Comparison of ENCODE assay signal across 9 cellular contexts in genomic region chr1:184890539-184890973, GRCh38.
DNase-seq lines count a peak whose midpoint lies in the region; ATAC-seq, FAIRE-seq and TF ChIP-seq lines count a peak whose summit lies in the region.
"Had no signal": no experiment of that assay in that cellular context is flagged by ENCODE, and none has a peak within 500 bp of the region (broad histone marks: within the 10 kb centered on the region; RNA-seq: fewer than 3 reads in every experiment).

No MANE protein-coding gene starts in this region.

- H2AFZ ChIP-seq in astrocyte (ENCODE audit: low read depth, low read length) (no peak overlapping the region), neural progenitor cell (replicated peaks) (no peak overlapping the region)

- no peaks in the 10 kb centered on the region for H3K79me2 ChIP-seq in astrocyte (ENCODE audit: insufficient read depth, low read length)
- H3K79me2 ChIP-seq in neural progenitor cell (ENCODE audit: low read depth), result no peaks in the 10 kb centered on the region

- H3K27me3 ChIP-seq in astrocyte (ENCODE audit: insufficient read depth, low read length), result no peaks in the 10 kb centered on the region
- H3K27me3 ChIP-seq in neural progenitor cell, result no peaks in the 10 kb centered on the region

- peak overlapping the region; percentile 40 for H3K4me2 ChIP-seq in astrocyte (ENCODE audit: low read length)
- no peak overlapping the region for H3K4me2 ChIP-seq in neural progenitor cell

- H3K4me1 Mint-ChIP-seq in astrocyte (ENCODE audit: low read depth, unreplicated experiment) (peaks cover 25% of the 10 kb centered on the region), memory B cell (peaks cover 13% of the 10 kb centered on the region), neural progenitor cell (peaks cover 10% of the 10 kb centered on the region)

- no peak for ATAC-seq in memory B cell (ENCODE audit: low read depth)

- no peaks in the 10 kb centered on the region for H3K36me3 ChIP-seq in astrocyte (ENCODE audit: insufficient read depth, low read length)
- H3K36me3 ChIP-seq in kidney (ENCODE audit: control insufficient read depth in 1 of 2, insufficient read depth in 2 of 2, low read length in 2 of 2), result no peaks in the 10 kb centered on the region
- no peaks in the 10 kb centered on the region for H3K36me3 ChIP-seq in neural progenitor cell

- no peaks in the 10 kb centered on the region for H3F3A ChIP-seq in neural progenitor cell (ENCODE audit: low read depth)

- H3K9me3 ChIP-seq in astrocyte (ENCODE audit: insufficient read depth, low read depth, low read length), result no peaks in the 10 kb centered on the region
- H3K9me3 ChIP-seq in kidney (ENCODE audit: control insufficient read depth in 1 of 2, low read length in 2 of 2), result no peaks in the 10 kb centered on the region
- H3K9me3 ChIP-seq in neural progenitor cell (ENCODE audit: low read depth), result no peaks in the 10 kb centered on the region

- H3K9ac ChIP-seq in astrocyte (ENCODE audit: low read length) (peak overlapping the region; percentile 33), kidney (ENCODE audit: low read length in 2 of 2) (no peak overlapping the region), neural progenitor cell (no peak overlapping the region)

- H4K20me1 ChIP-seq in astrocyte (ENCODE audit: insufficient read depth, low read length) (no peaks in the 10 kb centered on the region), neural progenitor cell (ENCODE audit: low read depth) (no peaks in the 10 kb centered on the region)

- H3K27me3 Mint-ChIP-seq in astrocyte (ENCODE audit: low read depth, unreplicated experiment) (no peaks in the 10 kb centered on the region), memory B cell (no peaks in the 10 kb centered on the region), neural progenitor cell (ENCODE audit: insufficient read depth, low read depth) (peaks cover 7% of the 10 kb centered on the region)

- FAIRE-seq in astrocyte (lab: Jason Lieb, UNC) (peak; percentile 20), kidney (lab: Jason Lieb, UNC) (no peak)

- TF ChIP-seq CTCF in astrocyte (IDR thresholded peaks at IDR 0.05; ENCODE audit: insufficient read depth, low read depth, low read length) (no peak), kidney (IDR thresholded peaks at IDR 0.05; ENCODE audit: borderline replicate concordance, extremely low read depth, insufficient read depth) (no peak), neural progenitor cell (IDR thresholded peaks at IDR 0.05) (no peak)

- DNase-seq in stimulated activated CD4-positive, alpha-beta T cell treated with anti-CD3 and anti-CD28 coated beads, Interleukin-2, amount 100 ng/mL, for 24 hours, result peak; percentile 11 to 42
- no peak for DNase-seq in stimulated activated CD4-positive, alpha-beta T cell treated with anti-CD3 and anti-CD28 coated beads, Interleukin-12 subunit alpha, Interleukin-12 subunit beta, amount 100 ng/mL, for 4 hours
- DNase-seq in astrocyte (ENCODE audit: low read depth) (peak; percentile 60), memory B cell (ENCODE audit: low spot score in 2 of 2) (no peak), kidney (no peak), T1000 (lab: John Stamatoyannopoulos, UW) (no peak), neural progenitor cell (ENCODE audit: low spot score) (no peak), NCI-H82 treated with DMSO at 0.1 percent for 48 hours (lab: John Stamatoyannopoulos, UW; ENCODE audit: unreplicated experiment) (no peak)
- DNase-seq: NCI-H1092 treated with DMSO at 0.1 percent for 48 hours had no signal

- no peak overlapping the region for H3K4me3 Mint-ChIP-seq in astrocyte (ENCODE audit: unreplicated experiment)
- no peak overlapping the region for H3K4me3 Mint-ChIP-seq in memory B cell
- H3K4me3 Mint-ChIP-seq in neural progenitor cell, result no peak overlapping the region

- H3K27ac ChIP-seq in astrocyte (ENCODE audit: low read depth, low read length), result peak overlapping the region; percentile 56
- no peak overlapping the region for H3K27ac ChIP-seq in kidney (ENCODE audit: low read depth in 2 of 2, low read length in 2 of 2)
- H3K27ac ChIP-seq in neural progenitor cell, result no peak overlapping the region

- H3K9me3 Mint-ChIP-seq in astrocyte (ENCODE audit: unreplicated experiment), result peaks cover 5% of the 10 kb centered on the region
- no peaks in the 10 kb centered on the region for H3K9me3 Mint-ChIP-seq in memory B cell
- no peaks in the 10 kb centered on the region for H3K9me3 Mint-ChIP-seq in neural progenitor cell

- no peak overlapping the region for H3K4me3 ChIP-seq in astrocyte (ENCODE audit: insufficient read depth, low read depth, low read length)
- no peak overlapping the region for H3K4me3 ChIP-seq in kidney (ENCODE audit: low read length in 2 of 2)
- H3K4me3 ChIP-seq in neural progenitor cell, result no peak overlapping the region

- H3K4me1 ChIP-seq in astrocyte (ENCODE audit: insufficient read depth, low read length) (peaks cover 42% of the 10 kb centered on the region), kidney (ENCODE audit: control insufficient read depth in 1 of 2, insufficient read depth in 1 of 2, low read depth in 1 of 2, low read length in 2 of 2) (peaks cover 0 to 3% of the 10 kb centered on the region in 2 donors), neural progenitor cell (no peaks in the 10 kb centered on the region)

- H3K27ac Mint-ChIP-seq in astrocyte (ENCODE audit: unreplicated experiment), result no peak overlapping the region
- peak overlapping the region; percentile 80 for H3K27ac Mint-ChIP-seq in memory B cell
- no peak overlapping the region for H3K27ac Mint-ChIP-seq in neural progenitor cell

- H3K36me3 Mint-ChIP-seq in astrocyte (ENCODE audit: low read depth, unreplicated experiment), result peaks cover 2% of the 10 kb centered on the region
- no peaks in the 10 kb centered on the region for H3K36me3 Mint-ChIP-seq in memory B cell
- H3K36me3 Mint-ChIP-seq in neural progenitor cell, result no peaks in the 10 kb centered on the region

- intact Hi-C loops in kidney (cut with DNase I), result no loop called here

Comparison
In these comparisons a context has a peak if more than half of its experiments do, and no peak if none do; other contexts are left out.
1. DNase-seq: peak in stimulated activated CD4-positive, alpha-beta T cell treated with anti-CD3 and anti-CD28 coated beads, Interleukin-2, amount 100 ng/mL, for 24 hours (2 of 2) and astrocyte (single experiment); none in stimulated activated CD4-positive, alpha-beta T cell treated with anti-CD3 and anti-CD28 coated beads, Interleukin-12 subunit alpha, Interleukin-12 subunit beta, amount 100 ng/mL, for 4 hours (single experiment), memory B cell (0 of 2), kidney (single experiment), T1000 (single experiment), neural progenitor cell (single experiment) and NCI-H82 treated with DMSO at 0.1 percent for 48 hours (single experiment).